ENCODE assay signal across 26 cellular contexts in genomic region chr11:117564321-117564720, GRCh38.
"Had no signal": no experiment of that assay in that cellular context is flagged by ENCODE, and none has a peak within 500 bp of the region (broad histone marks: within the 10 kb centered on the region; RNA-seq: fewer than 3 reads in every experiment).

No MANE protein-coding gene starts in this region.

- H3K27me3 ChIP-seq: pancreas, right lobe of liver, testis, upper lobe of left lung, uterus had no signal

- ATAC-seq: mucosa of descending colon; natural killer cell treated with Interleukin-12 subunit alpha and Interleukin-12 subunit beta and Interleukin-15 and Interleukin-18, amount 100 ng/mL, for 72 hours; pancreas; right lobe of liver; stimulated activated naive CD8-positive, alpha-beta T cell treated with anti-CD3 and anti-CD28 coated beads, Interleukin-15, amount 100 ng/mL, for 72 hours had no signal

- H3K4me1 Mint-ChIP-seq: immature natural killer cell; memory B cell; stimulated activated naive CD8-positive, alpha-beta T cell treated with anti-CD3 and anti-CD28 coated beads, Interleukin-15, amount 100 ng/mL, for 72 hours had no signal

- H3K27ac Mint-ChIP-seq: immature natural killer cell; memory B cell; natural killer cell treated with Interleukin-12 subunit alpha and Interleukin-12 subunit beta and Interleukin-15 and Interleukin-18, amount 100 ng/mL, for 72 hours; progenitor cell of endocrine pancreas; stimulated activated naive CD8-positive, alpha-beta T cell treated with anti-CD3 and anti-CD28 coated beads, Interleukin-15, amount 100 ng/mL, for 72 hours had no signal

- H3K27ac ChIP-seq: neutrophil, pancreas, right lobe of liver, testis, tibial artery, upper lobe of left lung, uterus had no signal

- H3K4me1 ChIP-seq: pancreas, right lobe of liver, testis, tibial artery, upper lobe of left lung, uterus had no signal

- H3K36me3 ChIP-seq: neutrophil, pancreas, right lobe of liver, tibial artery, upper lobe of left lung, uterus had no signal

- H3K4me3 ChIP-seq: lung, mucosa of descending colon, pancreas, right lobe of liver, testis, tibial artery, upper lobe of left lung, uterus had no signal

- DNase-seq: cortex of kidney; effector CD4-positive, alpha-beta T cell; immature natural killer cell; islet precursor cell; kidney glomerular epithelial cell; mucosa of descending colon; naive B cell; small intestine; stimulated activated CD4-positive, alpha-beta T cell treated with anti-CD3 and anti-CD28 coated beads, Interleukin-12 subunit alpha, Interleukin-12 subunit beta, amount 100 ng/mL, for 4 hours; stimulated activated CD4-positive, alpha-beta T cell treated with anti-CD3 and anti-CD28 coated beads, Interleukin-1b, Interleukin-23, amount 100 ng/mL, for 48 hours; stimulated activated CD4-positive, alpha-beta T cell treated with anti-CD3 and anti-CD28 coated beads, Interleukin-4, amount 100 ng/mL, for 1 hour; stimulated activated CD8-positive, alpha-beta memory T cell treated with anti-CD3 and anti-CD28 coated beads, Interleukin-4, amount 100 ng/mL, for 48 hours; stimulated activated naive CD4-positive, alpha-beta T cell; stimulated activated naive CD8-positive, alpha-beta T cell treated with anti-CD3 and anti-CD28 coated beads, Interleukin-15, amount 100 ng/mL, for 72 hours; testis; tibial artery; upper lobe of left lung; uterus had no signal

- H3K36me3 Mint-ChIP-seq: immature natural killer cell; memory B cell; natural killer cell treated with Interleukin-12 subunit alpha and Interleukin-12 subunit beta and Interleukin-15 and Interleukin-18, amount 100 ng/mL, for 72 hours had no signal

- H3K4me3 Mint-ChIP-seq: immature natural killer cell; memory B cell; naive B cell; natural killer cell treated with Interleukin-12 subunit alpha and Interleukin-12 subunit beta and Interleukin-15 and Interleukin-18, amount 100 ng/mL, for 72 hours; neural crest cell; stimulated activated naive CD8-positive, alpha-beta T cell treated with anti-CD3 and anti-CD28 coated beads, Interleukin-15, amount 100 ng/mL, for 72 hours had no signal

- H3K9me3 Mint-ChIP-seq: immature natural killer cell; memory B cell; natural killer cell treated with Interleukin-12 subunit alpha and Interleukin-12 subunit beta and Interleukin-15 and Interleukin-18, amount 100 ng/mL, for 72 hours; stimulated activated naive CD8-positive, alpha-beta T cell treated with anti-CD3 and anti-CD28 coated beads, Interleukin-15, amount 100 ng/mL, for 72 hours had no signal

- H3K9me3 ChIP-seq: mucosa of descending colon, neutrophil, pancreas, right lobe of liver, testis, tibial artery, upper lobe of left lung, uterus had no signal
